12 cellular contexts compared by ENCODE assay signal in the genomic region with DNA sequence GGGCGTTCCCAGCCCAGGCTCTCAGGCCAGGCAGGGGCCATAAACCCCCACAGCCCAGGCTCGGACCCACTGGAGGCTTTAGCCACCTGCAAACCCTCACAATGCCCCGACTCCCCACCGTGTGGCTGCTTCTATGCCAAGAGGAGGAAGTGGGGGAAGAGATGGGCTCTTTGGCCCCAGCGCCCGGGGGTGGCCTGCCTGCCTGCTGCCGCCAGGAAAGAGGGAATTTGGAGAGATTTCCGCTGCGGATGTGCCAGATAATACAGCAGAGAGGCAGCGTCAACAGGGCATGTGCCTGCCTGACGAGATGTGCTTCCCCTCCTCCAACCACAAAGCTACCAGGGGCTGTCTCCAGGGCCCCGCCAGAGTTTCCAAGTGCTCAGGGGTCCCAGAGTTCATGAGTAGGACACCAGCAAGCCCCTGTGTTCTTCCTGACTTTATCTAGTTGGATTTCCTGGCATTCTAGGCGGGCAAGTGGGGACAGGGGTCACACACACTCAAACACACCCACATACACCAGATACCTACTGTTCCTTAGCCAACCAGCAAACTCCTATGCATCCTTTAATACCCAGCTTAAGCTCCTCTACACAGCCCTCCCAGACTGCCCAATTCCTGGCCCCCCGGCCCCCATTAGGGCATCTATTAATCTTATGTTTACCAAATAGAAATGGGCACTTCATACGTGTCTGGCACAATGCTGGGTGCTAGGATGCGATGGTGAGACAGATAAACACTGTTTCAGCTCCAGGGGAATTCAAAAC. TPM values are rescaled to one million over a fixed set of nuclear protein-coding genes. Genes with fewer than 3 reads are reported as not detected.
DNase-seq lines count a peak whose midpoint lies in the region; ATAC-seq, FAIRE-seq and TF ChIP-seq lines count a peak whose summit lies in the region.
"Had no signal": no experiment of that assay in that cellular context is flagged by ENCODE, and none has a peak within 500 bp of the region (broad histone marks: within the 10 kb centered on the region; RNA-seq: fewer than 3 reads in every experiment).

No MANE protein-coding gene starts in this region.

- CTCF ChIA-PET in Panc1 (lab: Charles Lee), result interaction anchor here (0.8 kb wide), 1 partner anchor 59 kb away, joined by 3 read pairs; no protein-coding TSS in a partner anchor
- CTCF ChIA-PET in endothelial cell of umbilical vein (lab: Charles Lee), result interaction anchor here (1.2 to 4.3 kb wide), 8 partner anchors 11 to 69 kb away, joined by 3 to 38 read pairs (median 5); a partner anchor contains a TSS

- H2AK5ac ChIP-seq in trophoblast cell (ENCODE audit: low read length), result peak overlapping the region; percentile 56

- no peak overlapping the region for H3K23ac ChIP-seq in trophoblast cell (ENCODE audit: low read length)

- FAIRE-seq in endothelial cell of umbilical vein (lab: Jason Lieb, UNC), result peak; percentile 96
- FAIRE-seq: small intestine had no signal

- DNase-seq in AG10803 (ENCODE audit: low read depth) (peak; percentile 41), Panc1 (ENCODE audit: low read depth, low spot score) (no peak), endothelial cell of umbilical vein (ENCODE audit: low read depth, low spot score) (peak; percentile 74), trophoblast cell (no peak), NCI-H345 (lab: John Stamatoyannopoulos, UW) (no peak), HuH-7.5 (ENCODE audit: low spot score) (no peak), activated T-cell treated with anti-CD3 and anti-CD28 coated beads for 4 hours (no peak)
- no peak for DNase-seq in central memory CD4-positive, alpha-beta T cell
- DNase-seq: activated CD4-positive, alpha-beta T cell treated with anti-CD3 and anti-CD28 coated beads, Interleukin-2, amount 10 ng/mL, durations not matched to agents 24 days and 14 days; CD4-positive, CD25-positive, alpha-beta regulatory T cell; H9; small intestine had no signal

- H3K79me2 ChIP-seq in endothelial cell of umbilical vein (ENCODE audit: control insufficient read depth, insufficient read depth, low read length) (peaks cover 85% of the 10 kb centered on the region), trophoblast cell (ENCODE audit: control insufficient read depth, insufficient read depth, low read length, poor library complexity) (peaks cover 22% of the 10 kb centered on the region)

- peak; percentile 72 for TF ChIP-seq POLR2A in endothelial cell of umbilical vein (IDR thresholded peaks at IDR 0.05; ENCODE audit: low read depth, low read length)

- peak overlapping the region; percentile 25 for H3K14ac ChIP-seq in trophoblast cell (ENCODE audit: low read length)

- H3K4me1 ChIP-seq in Panc1 (ENCODE audit: control insufficient read depth, insufficient read depth, low read length) (peaks cover 87% of the 10 kb centered on the region), endothelial cell of umbilical vein (ENCODE audit: control insufficient read depth, extremely low read depth, insufficient read depth, low read length) (peaks cover 84% of the 10 kb centered on the region), trophoblast cell (ENCODE audit: control insufficient read depth in 1 of 2, insufficient read depth in 2 of 2, low read length in 2 of 2) (peaks cover 50 to 64% of the 10 kb centered on the region in 2 experiments)

- no peaks in the 10 kb centered on the region for H3K9me1 ChIP-seq in endothelial cell of umbilical vein (replicated peaks; ENCODE audit: control insufficient read depth, extremely low read depth, insufficient read depth, low read length)

- no peaks in the 10 kb centered on the region for H4K20me1 ChIP-seq in endothelial cell of umbilical vein (replicated peaks; ENCODE audit: control insufficient read depth, extremely low read depth, insufficient read depth, low read length)

- H3K27ac ChIP-seq in Panc1 (ENCODE audit: low read length), result peak overlapping the region; percentile 83
- peak overlapping the region; percentile 86 for H3K27ac ChIP-seq in endothelial cell of umbilical vein (ENCODE audit: insufficient read depth, low read depth, low read length)
- no peak overlapping the region for H3K27ac ChIP-seq in trophoblast cell (ENCODE audit: low read depth, low read length)

- intact Hi-C loops in Panc1 (cut with micrococcal nuclease; ENCODE audit: unreplicated experiment), result no loop called here
- intact Hi-C loops in endothelial cell of umbilical vein (cut with micrococcal nuclease), result no loop called here

- no peak overlapping the region for H2AFZ ChIP-seq in endothelial cell of umbilical vein (ENCODE audit: low read depth, low read length)
- no peak overlapping the region for H2AFZ ChIP-seq in trophoblast cell (ENCODE audit: insufficient read depth, low read length, poor library complexity)

- no peak overlapping the region for H4K12ac ChIP-seq in trophoblast cell (ENCODE audit: low read depth, low read length)

- H3K18ac ChIP-seq in trophoblast cell (ENCODE audit: low read length), result peak overlapping the region; percentile 15

- no CpG with 5 or more reads among the region's 16 CpGs for WGBS in trophoblast cell (ENCODE audit: extremely low coverage, insufficient coverage, insufficient read length)

- BruUV-seq in Panc1 (replicated peaks; lab: Mats Ljungman, UMichigan), result no TSS peak
- BruUV-seq in endothelial cell of umbilical vein (replicated peaks; lab: Mats Ljungman, UMichigan), result no TSS peak

- peaks cover 43% of the 10 kb centered on the region for H3K79me1 ChIP-seq in trophoblast cell (ENCODE audit: low read length)

- H4K91ac ChIP-seq in trophoblast cell (ENCODE audit: low read depth, low read length), result no peak overlapping the region

- no peak for ATAC-seq in Panc1

- H3K4me2 ChIP-seq in endothelial cell of umbilical vein (ENCODE audit: insufficient read depth, low read length) (peak overlapping the region; percentile 63), trophoblast cell (ENCODE audit: low read length) (no peak overlapping the region)

- in situ Hi-C loops in Panc1 (cut with HindIII; ENCODE audit: low pct_unique_long_range_greater_than_20kb, low sequenced_read_pairs), result no loop called here

- H3K4me3 ChIP-seq in AG10803 (ENCODE audit: low read length), result no peak overlapping the region
- peak overlapping the region in 1 of 2 experiments; percentile 9; a peak in 1 of 4 replicates for H3K4me3 ChIP-seq in Panc1 (ENCODE audit: low read depth in 2 of 2, low read length in 2 of 2)
- H3K4me3 ChIP-seq in endothelial cell of umbilical vein (replicated peaks in 1 of 3; ENCODE audit: insufficient read depth in 1 of 3, low read depth in 1 of 3, low read length in 3 of 3), result peak overlapping the region in 1 of 3 experiments; percentile 4
- H3K4me3 ChIP-seq in trophoblast cell (ENCODE audit: low read depth, low read length), result no peak overlapping the region

- H2BK5ac ChIP-seq in trophoblast cell (ENCODE audit: low read depth, low read length, poor library complexity), result no peak overlapping the region

- H2BK12ac ChIP-seq in trophoblast cell (ENCODE audit: low read length), result peak overlapping the region; percentile 53

- H3K36me3 ChIP-seq in Panc1 (ENCODE audit: control insufficient read depth, insufficient read depth, low read length) (peaks cover 8% of the 10 kb centered on the region), endothelial cell of umbilical vein (ENCODE audit: control insufficient read depth in 2 of 2, extremely low read depth in 1 of 2, insufficient read depth in 2 of 2, low read length in 2 of 2) (peaks cover 26 to 33% of the 10 kb centered on the region in 2 experiments), trophoblast cell (ENCODE audit: control insufficient read depth in 1 of 2, insufficient read depth in 2 of 2, low read length in 2 of 2) (peaks cover 43 to 46% of the 10 kb centered on the region in 2 experiments)

- POLR2A ChIA-PET in Panc1 (lab: Charles Lee), result no interaction called here
- POLR2A ChIA-PET in endothelial cell of umbilical vein (lab: Charles Lee), result no interaction called here

- peak overlapping the region; percentile 24 for H3K4ac ChIP-seq in trophoblast cell (ENCODE audit: low read depth, low read length)

- H3K9me3 ChIP-seq in Panc1 (ENCODE audit: control insufficient read depth, insufficient read depth, low read depth, low read length) (no peaks in the 10 kb centered on the region), endothelial cell of umbilical vein (replicated peaks; ENCODE audit: control insufficient read depth, insufficient read depth, low read length) (no peaks in the 10 kb centered on the region), trophoblast cell (ENCODE audit: insufficient read depth, low read depth, low read length) (peaks cover 4% of the 10 kb centered on the region)

- H2BK120ac ChIP-seq in trophoblast cell (ENCODE audit: insufficient read depth, low read length, poor library complexity), result no peak overlapping the region

- H3K27me3 ChIP-seq in Panc1 (ENCODE audit: control insufficient read depth, insufficient read depth, low read length), result no peaks in the 10 kb centered on the region
- H3K27me3 ChIP-seq in endothelial cell of umbilical vein (ENCODE audit: control insufficient read depth in 2 of 2, insufficient read depth in 2 of 2, low read length in 2 of 2), result no peaks in the 10 kb centered on the region
- no peaks in the 10 kb centered on the region for H3K27me3 ChIP-seq in trophoblast cell (ENCODE audit: insufficient read depth, low read length)

- no peak overlapping the region for H4K8ac ChIP-seq in trophoblast cell (ENCODE audit: low read depth, low read length)

- dilution Hi-C loops in endothelial cell of umbilical vein (cut with MboI; ENCODE audit: extremely low pct_ligation_motif_present, low sequenced_read_pairs), result no loop called here

- no peak; the same call in 1 of the 2 replicates for TF ChIP-seq CTCF in AG10803 (conservative IDR thresholded peaks at IDR 0.05; ENCODE audit: low read length)
- no peak for TF ChIP-seq CTCF in Panc1 (IDR thresholded peaks at IDR 0.05)
- no peak for TF ChIP-seq CTCF in endothelial cell of umbilical vein (IDR thresholded peaks at IDR 0.05; ENCODE audit: extremely low read depth in 1 of 2, insufficient read depth in 1 of 2, low read depth in 1 of 2, low read length in 2 of 2)

- H3K9ac ChIP-seq in endothelial cell of umbilical vein (replicated peaks; ENCODE audit: extremely low read depth, insufficient read depth, low read length) (peak overlapping the region; percentile 61), trophoblast cell (ENCODE audit: low read length) (no peak overlapping the region)

TF ChIP-seq in endothelial cell of umbilical vein, 7 proteins besides CTCF, POLR2A, EP300 and RAD21 (continues in another document):
- no peak for TF ChIP-seq JUN (IDR thresholded peaks at IDR 0.05; ENCODE audit: borderline replicate concordance, insufficient read depth, insufficient read length, low read depth)

RNA-seq across cellular contexts. Expression of a gene that starts 14.1 kb away (rescaled TPM):
- 263 TPM for total RNA-seq in Panc1 (2021; ENCODE audit: unreplicated experiment)
- polyA plus RNA-seq in Panc1 (2012; ENCODE audit: insufficient read length), result 254 TPM
- 125 and 141 TPM in 2 replicates for total RNA-seq in endothelial cell of umbilical vein
- 147 and 169 TPM in 2 replicates for polyA plus RNA-seq in endothelial cell of umbilical vein
- polyA plus RNA-seq in endothelial cell of umbilical vein (2011; cell fraction: cytosol; rRNA removed), result 95.2 and 120 TPM in 2 replicates
- 126 and 152 TPM in 2 replicates for polyA plus RNA-seq in endothelial cell of umbilical vein (2011; cell fraction: nucleus; rRNA removed)
- 107 and 115 TPM in 2 replicates for polyA plus RNA-seq in endothelial cell of umbilical vein (2012)
- 132 and 164 TPM in 2 replicates for polyA minus RNA-seq in endothelial cell of umbilical vein
- polyA minus RNA-seq in endothelial cell of umbilical vein (2011; cell fraction: cytosol; rRNA and poly(A)+ RNA removed), result 42.6 TPM
- 47.6 and 68.5 TPM in 2 replicates for polyA minus RNA-seq in endothelial cell of umbilical vein (2011; cell fraction: nucleus; rRNA and poly(A)+ RNA removed)
- 27.6 and 30.3 TPM in 2 replicates for polyA plus RNA-seq in trophoblast cell (2013)
- total RNA-seq: activated CD4-positive, alpha-beta T cell treated with anti-CD3 and anti-CD28 coated beads, Interleukin-2, amount 10 ng/mL, durations not matched to agents 24 days and 14 days; CD4-positive, CD25-positive, alpha-beta regulatory T cell had no signal
- polyA plus RNA-seq: CD4-positive, CD25-positive, alpha-beta regulatory T cell had no signal

Comparison
In these comparisons a context has a peak if more than half of its experiments do, and no peak if none do; other contexts are left out.
1. DNase-seq: peak in AG10803 (single experiment) and endothelial cell of umbilical vein (single experiment); none in Panc1 (single experiment), trophoblast cell (0 of 2), central memory CD4-positive, alpha-beta T cell (single experiment), NCI-H345 (single experiment), HuH-7.5 (single experiment) and activated T-cell treated with anti-CD3 and anti-CD28 coated beads for 4 hours (single experiment).